ENCODE assay signal across 16 cellular contexts in the genomic region with DNA sequence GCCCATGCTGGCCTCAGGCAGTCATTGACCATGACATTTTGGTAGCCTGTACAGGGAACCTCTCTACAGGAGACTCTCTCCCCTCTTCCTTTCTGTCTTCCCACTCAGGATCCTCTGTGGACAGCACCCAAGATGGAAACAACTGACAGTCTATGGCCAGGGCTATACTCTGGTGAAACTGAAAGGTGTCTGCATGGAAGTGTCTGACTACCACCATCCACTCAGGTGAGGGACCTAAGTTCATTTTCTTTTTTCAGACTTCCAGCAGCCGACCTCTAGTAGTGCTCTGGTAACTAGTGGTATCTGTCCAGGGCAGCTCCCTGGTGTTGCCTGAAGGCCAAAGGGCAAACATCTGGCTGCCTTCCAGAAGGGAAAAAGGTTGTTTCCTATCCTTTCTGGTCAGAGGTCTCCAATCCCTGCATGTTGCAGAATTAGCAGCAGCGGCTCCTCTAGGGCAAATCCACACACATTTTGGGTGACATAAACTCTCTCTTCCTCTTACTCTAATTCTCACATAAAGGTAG.
DNase-seq lines count a peak whose midpoint lies in the region; ATAC-seq and TF ChIP-seq lines count a peak whose summit lies in the region.
"Had no signal": no experiment of that assay in that cellular context is flagged by ENCODE, and none has a peak within 500 bp of the region (broad histone marks: within the 10 kb centered on the region; RNA-seq: fewer than 3 reads in every experiment).

No MANE protein-coding gene starts in this region.

- H3K4me3 ChIP-seq in liver (ENCODE audit: low read depth in 1 of 3, low read length in 3 of 3): no peak overlapping the region
- H3K4me3 ChIP-seq in aorta (ENCODE audit: low read length in 2 of 2): no peak overlapping the region
- H3K4me3 ChIP-seq in mesenchymal stem cell (ENCODE audit: insufficient read depth in 1 of 2, low read depth in 1 of 2, low read length in 2 of 2): no peak overlapping the region
- no peak overlapping the region for H3K4me3 ChIP-seq in breast epithelium
- H3K4me3 ChIP-seq: GM23248 had no signal

- no peak overlapping the region for H2AFZ ChIP-seq in mesenchymal stem cell (ENCODE audit: low read depth, low read length)
- H2AFZ ChIP-seq: GM23248 had no signal

- no peaks in the 10 kb centered on the region for H3K4me1 Mint-ChIP-seq in stimulated activated naive CD8-positive, alpha-beta T cell treated with anti-CD3 and anti-CD28 coated beads, Interleukin-15, amount 100 ng/mL, for 72 hours
- H3K4me1 Mint-ChIP-seq: CD14-positive monocyte had no signal

- H3K36me3 ChIP-seq in liver (ENCODE audit: control insufficient read depth in 4 of 4, insufficient read depth in 3 of 4, low read depth in 1 of 4, low read length in 3 of 4): no peaks in the 10 kb centered on the region
- H3K36me3 ChIP-seq in aorta (ENCODE audit: control insufficient read depth in 1 of 2, insufficient read depth in 2 of 2, low read length in 1 of 2): no peaks in the 10 kb centered on the region
- no peaks in the 10 kb centered on the region for H3K36me3 ChIP-seq in mesenchymal stem cell (ENCODE audit: control insufficient read depth in 1 of 2, insufficient read depth in 2 of 2, low read depth in 1 of 2, low read length in 2 of 2)
- H3K36me3 ChIP-seq in breast epithelium: no peaks in the 10 kb centered on the region

- DNase-seq in stimulated activated naive CD8-positive, alpha-beta T cell treated with anti-CD3 and anti-CD28 coated beads, Interleukin-15, Interleukin-2, amounts not matched to agents 100 U/mL and 50 U/mL, for 24 hours: no peak
- no peak for DNase-seq in stimulated activated naive CD8-positive, alpha-beta T cell treated with anti-CD3 and anti-CD28 coated beads, Interleukin-15, amount 100 ng/mL, for 72 hours
- DNase-seq in NCI-H69 (lab: John Stamatoyannopoulos, UW): peak; percentile 6
- no peak for DNase-seq in aorta
- DNase-seq in mesenchymal stem cell: no peak
- DNase-seq in breast epithelium (ENCODE audit: low spot score in 2 of 2): no peak
- no peak for DNase-seq in NCI-H2227 (lab: John Stamatoyannopoulos, UW; ENCODE audit: unreplicated experiment)
- DNase-seq: CD8-positive, alpha-beta T cell; COR-L47; DMS153; GM23248 had no signal

- H3K4me3 Mint-ChIP-seq in stimulated activated naive CD8-positive, alpha-beta T cell treated with anti-CD3 and anti-CD28 coated beads, Interleukin-15, amount 100 ng/mL, for 72 hours: no peak overlapping the region
- H3K4me3 Mint-ChIP-seq: CD14-positive monocyte; CD8-positive, alpha-beta T cell had no signal

- no peak for TF ChIP-seq CTCF in liver (IDR thresholded peaks at IDR 0.05; ENCODE audit: low read depth, low read length, missing input control)
- TF ChIP-seq CTCF in breast epithelium (IDR thresholded peaks at IDR 0.05): no peak

- H3K27me3 ChIP-seq in liver (ENCODE audit: control insufficient read depth in 4 of 4, insufficient read depth in 4 of 4, low read length in 3 of 4): no peaks in the 10 kb centered on the region
- no peaks in the 10 kb centered on the region for H3K27me3 ChIP-seq in aorta (ENCODE audit: control insufficient read depth in 1 of 2, insufficient read depth in 2 of 2, low read length in 1 of 2)
- H3K27me3 ChIP-seq in mesenchymal stem cell (ENCODE audit: control insufficient read depth in 1 of 2, insufficient read depth in 1 of 2, low read length in 2 of 2): no peaks in the 10 kb centered on the region
- H3K27me3 ChIP-seq in breast epithelium: no peaks in the 10 kb centered on the region

- H3K27ac ChIP-seq in liver (ENCODE audit: low read depth in 1 of 2, low read length in 2 of 2): peak overlapping the region; percentile 6 to 46
- no peak overlapping the region for H3K27ac ChIP-seq in aorta (ENCODE audit: low read depth in 1 of 2, low read length in 2 of 2)
- no peak overlapping the region for H3K27ac ChIP-seq in mesenchymal stem cell (ENCODE audit: low read length, poor library complexity, severe bottlenecking)
- H3K27ac ChIP-seq in breast epithelium: no peak overlapping the region
- H3K27ac ChIP-seq: 22Rv1, GM23248, HL-60 had no signal

- intact Hi-C loops in aorta (cut with DNase I) (no loop called here), breast epithelium (cut with DNase I; ENCODE audit: low total_unique reads) (no loop called here)

- H2BK120ac ChIP-seq in mesenchymal stem cell (ENCODE audit: low read depth, low read length): no peak overlapping the region

- no peak overlapping the region for H3K14ac ChIP-seq in mesenchymal stem cell (ENCODE audit: low read length in 2 of 2)

- no peak overlapping the region for H3K9ac ChIP-seq in liver (ENCODE audit: low read depth in 1 of 2, low read length in 2 of 2)
- H3K9ac ChIP-seq in mesenchymal stem cell (ENCODE audit: low read length): no peak overlapping the region
- H3K9ac ChIP-seq: GM23248 had no signal

- H2BK15ac ChIP-seq in mesenchymal stem cell (ENCODE audit: low read depth, poor library complexity, severe bottlenecking): no peak overlapping the region

- H2BK5ac ChIP-seq in mesenchymal stem cell (ENCODE audit: low read depth, low read length, poor library complexity, severe bottlenecking): no peak overlapping the region

- H3K9me3 Mint-ChIP-seq in stimulated activated naive CD8-positive, alpha-beta T cell treated with anti-CD3 and anti-CD28 coated beads, Interleukin-15, amount 100 ng/mL, for 72 hours: peaks cover 0 to 26% of the 10 kb centered on the region in 2 donors

- H3K4ac ChIP-seq in mesenchymal stem cell (ENCODE audit: low read depth in 1 of 2, low read length in 2 of 2): no peak overlapping the region

- H3K27ac Mint-ChIP-seq in stimulated activated naive CD8-positive, alpha-beta T cell treated with anti-CD3 and anti-CD28 coated beads, Interleukin-15, amount 100 ng/mL, for 72 hours: no peak overlapping the region
- H3K27ac Mint-ChIP-seq: CD14-positive monocyte; CD8-positive, alpha-beta T cell had no signal

- ATAC-seq in stimulated activated naive CD8-positive, alpha-beta T cell treated with anti-CD3 and anti-CD28 coated beads, Interleukin-15, Interleukin-2, amounts not matched to agents 100 U/mL and 50 U/mL, for 24 hours: peak; percentile 36
- no peak for ATAC-seq in stimulated activated naive CD8-positive, alpha-beta T cell treated with anti-CD3 and anti-CD28 coated beads, Interleukin-15, amount 100 ng/mL, for 72 hours
- ATAC-seq in aorta (ENCODE audit: low FRiP score): peak; percentile 34
- ATAC-seq: CD8-positive, alpha-beta T cell; HCT116 had no signal

- H3K79me1 ChIP-seq in mesenchymal stem cell (replicated peaks; ENCODE audit: low read length, poor library complexity, severe bottlenecking): no peaks in the 10 kb centered on the region

- no peak overlapping the region for H3K4me2 ChIP-seq in mesenchymal stem cell (ENCODE audit: low read length, poor library complexity, severe bottlenecking)

- 22% methylated on average over 2 of the region's 2 CpGs for WGBS in liver
- 75% methylated on average over 2 of the region's 2 CpGs for WGBS in aorta, 2 donors
- 78% methylated on average over 2 of the region's 2 CpGs for WGBS in mesenchymal stem cell

- H2BK12ac ChIP-seq in mesenchymal stem cell (ENCODE audit: low read length in 2 of 2): no peak overlapping the region

- H3K9me3 ChIP-seq in liver (ENCODE audit: control insufficient read depth in 4 of 4, low read length in 3 of 4) (no peaks in the 10 kb centered on the region), aorta (ENCODE audit: control insufficient read depth, low read length) (no peaks in the 10 kb centered on the region), mesenchymal stem cell (ENCODE audit: control insufficient read depth, low read length) (no peaks in the 10 kb centered on the region), breast epithelium (no peaks in the 10 kb centered on the region)

- H4K8ac ChIP-seq in mesenchymal stem cell (ENCODE audit: low read length): no peak overlapping the region

- no peaks in the 10 kb centered on the region for H3K27me3 Mint-ChIP-seq in stimulated activated naive CD8-positive, alpha-beta T cell treated with anti-CD3 and anti-CD28 coated beads, Interleukin-15, amount 100 ng/mL, for 72 hours

- H3K18ac ChIP-seq in mesenchymal stem cell (ENCODE audit: low read depth in 1 of 2, low read length in 2 of 2): no peak overlapping the region

- H3K23ac ChIP-seq in mesenchymal stem cell (ENCODE audit: low read length in 2 of 2): no peak overlapping the region

- H3K4me1 ChIP-seq in liver (ENCODE audit: control insufficient read depth in 4 of 4, insufficient read depth in 4 of 4, low read length in 3 of 4): peaks cover 13 to 20% (median 15%) of the 10 kb centered on the region in 4 donors
- H3K4me1 ChIP-seq in aorta (ENCODE audit: control insufficient read depth in 1 of 2, insufficient read depth in 2 of 2, low read length in 2 of 2): no peaks in the 10 kb centered on the region
- no peaks in the 10 kb centered on the region for H3K4me1 ChIP-seq in mesenchymal stem cell (ENCODE audit: control insufficient read depth, insufficient read depth, low read depth, low read length)
- no peaks in the 10 kb centered on the region for H3K4me1 ChIP-seq in breast epithelium

- H2AK5ac ChIP-seq in mesenchymal stem cell (ENCODE audit: low read length, severe bottlenecking): no peak overlapping the region

- no peak for TF ChIP-seq POLR2A in breast epithelium (IDR thresholded peaks at IDR 0.05)

- H4K91ac ChIP-seq in mesenchymal stem cell (ENCODE audit: low read length): no peak overlapping the region

- peak; percentile 50 to 63 for TF ChIP-seq RAD21 in liver (IDR thresholded peaks at IDR 0.05)

TF ChIP-seq in liver, 16 proteins besides CTCF, POLR2A, EP300 and RAD21 (continues in another document):
- TF ChIP-seq GABPA (IDR thresholded peaks at IDR 0.05 in 1 of 2, conservative IDR thresholded peaks at IDR 0.05 in 1 of 2) (peak in 1 of 2 donors; percentile 26), HNF4G (IDR thresholded peaks at IDR 0.05) (peak; percentile 75), YY1 (IDR thresholded peaks at IDR 0.05) (peak; percentile 66), NR2F2 (IDR thresholded peaks at IDR 0.05) (peak; percentile 95), HNF4A (conservative IDR thresholded peaks at IDR 0.05) (peak; percentile 91), RXRA (IDR thresholded peaks at IDR 0.05) (peak; percentile 83 to 84)
- TF ChIP-seq, protein P1, sequence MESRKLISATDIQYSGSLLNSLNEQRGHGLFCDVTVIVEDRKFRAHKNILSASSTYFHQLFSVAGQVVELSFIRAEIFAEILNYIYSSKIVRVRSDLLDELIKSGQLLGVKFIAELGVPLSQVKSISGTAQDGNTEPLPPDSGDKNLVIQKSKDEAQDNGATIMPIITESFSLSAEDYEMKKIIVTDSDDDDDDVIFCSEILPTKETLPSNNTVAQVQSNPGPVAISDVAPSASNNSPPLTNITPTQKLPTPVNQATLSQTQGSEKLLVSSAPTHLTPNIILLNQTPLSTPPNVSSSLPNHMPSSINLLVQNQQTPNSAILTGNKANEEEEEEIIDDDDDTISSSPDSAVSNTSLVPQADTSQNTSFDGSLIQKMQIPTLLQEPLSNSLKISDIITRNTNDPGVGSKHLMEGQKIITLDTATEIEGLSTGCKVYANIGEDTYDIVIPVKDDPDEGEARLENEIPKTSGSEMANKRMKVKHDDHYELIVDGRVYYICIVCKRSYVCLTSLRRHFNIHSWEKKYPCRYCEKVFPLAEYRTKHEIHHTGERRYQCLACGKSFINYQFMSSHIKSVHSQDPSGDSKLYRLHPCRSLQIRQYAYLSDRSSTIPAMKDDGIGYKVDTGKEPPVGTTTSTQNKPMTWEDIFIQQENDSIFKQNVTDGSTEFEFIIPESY (IDR thresholded peaks at IDR 0.05): no peak

Comparison
In these comparisons a context has a peak if more than half of its experiments do, and no peak if none do; other contexts are left out.
1. H3K27ac ChIP-seq: peak in liver (2 of 2); none in aorta (0 of 2), mesenchymal stem cell (single experiment) and breast epithelium (0 of 2).